Comparison of ENCODE assay signal across 1 cellular context in the genomic region with DNA sequence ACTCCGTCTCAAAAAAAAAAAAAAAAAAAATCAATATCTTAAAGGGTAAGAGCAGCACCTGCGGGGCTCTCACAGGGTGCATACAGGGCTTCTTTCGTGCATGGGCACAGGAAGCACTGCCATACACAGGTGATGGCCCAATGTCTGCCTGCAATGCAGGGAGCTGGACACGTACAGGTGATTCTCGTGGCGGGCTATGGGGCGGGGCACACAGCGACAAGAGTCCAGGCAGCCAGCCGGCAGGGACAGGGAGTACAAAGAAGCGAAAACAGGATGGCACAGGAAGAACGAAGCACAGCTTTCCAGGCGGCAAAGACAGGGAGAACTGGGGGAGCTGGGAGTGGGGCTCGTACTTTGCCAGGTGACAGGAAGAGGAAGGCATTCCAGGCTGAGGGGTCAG.
A peak's percentile ranks its signal among the peaks of the same experiment; 100 is the strongest.
TF ChIP-seq lines count a peak whose summit lies in the region.

No MANE protein-coding gene starts in this region.

TF ChIP-seq in HepG2, 621 proteins besides CTCF, POLR2A, EP300 and RAD21:
- no peak for TF ChIP-seq HES4 (CRISPR knock-in tag; IDR thresholded peaks at IDR 0.05; ENCODE audit: borderline replicate concordance)
- TF ChIP-seq, protein P1, sequence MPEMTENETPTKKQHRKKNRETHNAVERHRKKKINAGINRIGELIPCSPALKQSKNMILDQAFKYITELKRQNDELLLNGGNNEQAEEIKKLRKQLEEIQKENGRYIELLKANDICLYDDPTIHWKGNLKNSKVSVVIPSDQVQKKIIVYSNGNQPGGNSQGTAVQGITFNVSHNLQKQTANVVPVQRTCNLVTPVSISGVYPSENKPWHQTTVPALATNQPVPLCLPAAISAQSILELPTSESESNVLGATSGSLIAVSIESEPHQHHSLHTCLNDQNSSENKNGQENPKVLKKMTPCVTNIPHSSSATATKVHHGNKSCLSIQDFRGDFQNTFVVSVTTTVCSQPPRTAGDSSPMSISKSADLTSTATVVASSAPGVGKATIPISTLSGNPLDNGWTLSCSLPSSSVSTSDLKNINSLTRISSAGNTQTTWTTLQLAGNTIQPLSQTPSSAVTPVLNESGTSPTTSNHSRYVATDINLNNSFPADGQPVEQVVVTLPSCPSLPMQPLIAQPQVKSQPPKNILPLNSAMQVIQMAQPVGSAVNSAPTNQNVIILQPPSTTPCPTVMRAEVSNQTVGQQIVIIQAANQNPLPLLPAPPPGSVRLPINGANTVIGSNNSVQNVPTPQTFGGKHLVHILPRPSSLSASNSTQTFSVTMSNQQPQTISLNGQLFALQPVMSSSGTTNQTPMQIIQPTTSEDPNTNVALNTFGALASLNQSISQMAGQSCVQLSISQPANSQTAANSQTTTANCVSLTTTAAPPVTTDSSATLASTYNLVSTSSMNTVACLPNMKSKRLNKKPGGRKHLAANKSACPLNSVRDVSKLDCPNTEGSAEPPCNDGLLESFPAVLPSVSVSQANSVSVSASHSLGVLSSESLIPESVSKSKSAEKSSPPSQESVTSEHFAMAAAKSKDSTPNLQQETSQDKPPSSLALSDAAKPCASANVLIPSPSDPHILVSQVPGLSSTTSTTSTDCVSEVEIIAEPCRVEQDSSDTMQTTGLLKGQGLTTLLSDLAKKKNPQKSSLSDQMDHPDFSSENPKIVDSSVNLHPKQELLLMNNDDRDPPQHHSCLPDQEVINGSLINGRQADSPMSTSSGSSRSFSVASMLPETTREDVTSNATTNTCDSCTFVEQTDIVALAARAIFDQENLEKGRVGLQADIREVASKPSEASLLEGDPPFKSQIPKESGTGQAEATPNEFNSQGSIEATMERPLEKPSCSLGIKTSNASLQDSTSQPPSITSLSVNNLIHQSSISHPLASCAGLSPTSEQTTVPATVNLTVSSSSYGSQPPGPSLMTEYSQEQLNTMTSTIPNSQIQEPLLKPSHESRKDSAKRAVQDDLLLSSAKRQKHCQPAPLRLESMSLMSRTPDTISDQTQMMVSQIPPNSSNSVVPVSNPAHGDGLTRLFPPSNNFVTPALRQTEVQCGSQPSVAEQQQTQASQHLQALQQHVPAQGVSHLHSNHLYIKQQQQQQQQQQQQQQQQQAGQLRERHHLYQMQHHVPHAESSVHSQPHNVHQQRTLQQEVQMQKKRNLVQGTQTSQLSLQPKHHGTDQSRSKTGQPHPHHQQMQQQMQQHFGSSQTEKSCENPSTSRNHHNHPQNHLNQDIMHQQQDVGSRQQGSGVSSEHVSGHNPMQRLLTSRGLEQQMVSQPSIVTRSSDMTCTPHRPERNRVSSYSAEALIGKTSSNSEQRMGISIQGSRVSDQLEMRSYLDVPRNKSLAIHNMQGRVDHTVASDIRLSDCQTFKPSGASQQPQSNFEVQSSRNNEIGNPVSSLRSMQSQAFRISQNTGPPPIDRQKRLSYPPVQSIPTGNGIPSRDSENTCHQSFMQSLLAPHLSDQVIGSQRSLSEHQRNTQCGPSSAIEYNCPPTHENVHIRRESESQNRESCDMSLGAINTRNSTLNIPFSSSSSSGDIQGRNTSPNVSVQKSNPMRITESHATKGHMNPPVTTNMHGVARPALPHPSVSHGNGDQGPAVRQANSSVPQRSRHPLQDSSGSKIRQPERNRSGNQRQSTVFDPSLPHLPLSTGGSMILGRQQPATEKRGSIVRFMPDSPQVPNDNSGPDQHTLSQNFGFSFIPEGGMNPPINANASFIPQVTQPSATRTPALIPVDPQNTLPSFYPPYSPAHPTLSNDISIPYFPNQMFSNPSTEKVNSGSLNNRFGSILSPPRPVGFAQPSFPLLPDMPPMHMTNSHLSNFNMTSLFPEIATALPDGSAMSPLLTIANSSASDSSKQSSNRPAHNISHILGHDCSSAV (CRISPR knock-in tag; IDR thresholded peaks at IDR 0.05; ENCODE audit: borderline replicate concordance) = no peak
- 0 out of 2 replicates have a peak, but pooled peaks have one; percentile 7 for TF ChIP-seq SP5 (CRISPR knock-in tag; IDR thresholded peaks at IDR 0.05; ENCODE audit: borderline replicate concordance, low read depth)
- TF ChIP-seq TCF7L2 (IDR thresholded peaks at IDR 0.05; ENCODE audit: low read depth, low read length) = no peak
- no peak for TF ChIP-seq RFX1 (IDR thresholded peaks at IDR 0.05)
- TF ChIP-seq ZNF382 (CRISPR knock-in tag; IDR thresholded peaks at IDR 0.05; ENCODE audit: borderline replicate concordance) = no peak
- TF ChIP-seq SAP130 (CRISPR knock-in tag; IDR thresholded peaks at IDR 0.05; ENCODE audit: low read depth) = 0 out of 2 replicates have a peak, but pooled peaks have one; percentile 14
- TF ChIP-seq, protein P2, sequence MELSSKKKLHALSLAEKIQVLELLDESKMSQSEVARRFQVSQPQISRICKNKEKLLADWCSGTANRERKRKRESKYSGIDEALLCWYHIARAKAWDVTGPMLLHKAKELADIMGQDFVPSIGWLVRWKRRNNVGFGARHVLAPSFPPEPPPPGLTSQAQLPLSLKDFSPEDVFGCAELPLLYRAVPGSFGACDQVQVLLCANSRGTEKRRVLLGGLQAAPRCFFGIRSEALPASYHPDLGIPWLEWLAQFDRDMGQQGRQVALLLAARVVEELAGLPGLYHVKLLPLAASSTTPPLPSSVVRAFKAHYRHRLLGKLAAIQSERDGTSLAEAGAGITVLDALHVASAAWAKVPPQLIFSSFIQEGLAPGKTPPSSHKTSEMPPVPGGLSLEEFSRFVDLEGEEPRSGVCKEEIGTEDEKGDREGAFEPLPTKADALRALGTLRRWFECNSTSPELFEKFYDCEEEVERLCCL (CRISPR knock-in tag; IDR thresholded peaks at IDR 0.05; ENCODE audit: borderline replicate concordance) = no peak
- no peak for TF ChIP-seq HOXA7 (CRISPR knock-in tag; IDR thresholded peaks at IDR 0.05)
- TF ChIP-seq IKZF1 (IDR thresholded peaks at IDR 0.05) = no peak
- TF ChIP-seq HDAC2 (CRISPR knock-in tag; IDR thresholded peaks at IDR 0.05) = no peak
- TF ChIP-seq CREB1 (IDR thresholded peaks at IDR 0.05) = no peak
- no peak for TF ChIP-seq CREB1 (CRISPR knock-in tag; IDR thresholded peaks at IDR 0.05)
- TF ChIP-seq EZH2 (conservative IDR thresholded peaks at IDR 0.05; ENCODE audit: low read depth, low read length) = no peak
- TF ChIP-seq FOXA3 (CRISPR knock-in tag; IDR thresholded peaks at IDR 0.05) = no peak
- TF ChIP-seq ZSCAN9 (CRISPR knock-in tag; IDR thresholded peaks at IDR 0.05; ENCODE audit: borderline replicate concordance) = no peak
- no peak for TF ChIP-seq CBX1 (IDR thresholded peaks at IDR 0.05; ENCODE audit: low read depth)
- TF ChIP-seq NBN (conservative IDR thresholded peaks at IDR 0.05) = no peak
- TF ChIP-seq ZNF768 (CRISPR knock-in tag; IDR thresholded peaks at IDR 0.05) = peak; percentile 84
- no peak for TF ChIP-seq ZNF547 (CRISPR knock-in tag; IDR thresholded peaks at IDR 0.05)
